In genomic region chr14:50530794-50531193, GRCh38 we compare ENCODE assay signal across 1 cellular context.
TF ChIP-seq lines count a peak whose summit lies in the region.

No MANE protein-coding gene starts in this region.

TF ChIP-seq in GM12878, 131 proteins besides CTCF, POLR2A, EP300 and RAD21 (continued from another document):
- TF ChIP-seq CREB1 (IDR thresholded peaks at IDR 0.05; ENCODE audit: low read depth) (no peak), SIX5 (IDR thresholded peaks at IDR 0.05; ENCODE audit: low read depth, low read length, severe bottlenecking) (no peak), E2F8 (IDR thresholded peaks at IDR 0.05; ENCODE audit: low read depth, partially characterized antibody) (no peak), MYB (IDR thresholded peaks at IDR 0.05; ENCODE audit: borderline replicate concordance, low read depth, low read length) (no peak), CUX1 (IDR thresholded peaks at IDR 0.05; ENCODE audit: insufficient replicate concordance, low read depth, low read length) (no peak), MAX (IDR thresholded peaks at IDR 0.05; ENCODE audit: low read depth, low read length) (no peak), PAX8 (IDR thresholded peaks at IDR 0.05) (no peak), FOS (IDR thresholded peaks at IDR 0.05; ENCODE audit: borderline replicate concordance, extremely low read depth, insufficient read length) (no peak), ZNF24 (IDR thresholded peaks at IDR 0.05) (no peak), E2F4 (IDR thresholded peaks at IDR 0.05; ENCODE audit: low read depth, low read length) (no peak), MTA3 (IDR thresholded peaks at IDR 0.05; ENCODE audit: borderline replicate concordance, low read length) (no peak)
